ENCODE assay signal across 18 cellular contexts in genomic region chr1:155537193-155537592, GRCh38. TPM values are rescaled to one million over a fixed set of nuclear protein-coding genes. Genes with fewer than 3 reads are reported as not detected.
DNase-seq lines count a peak whose midpoint lies in the region; ATAC-seq, FAIRE-seq and TF ChIP-seq lines count a peak whose summit lies in the region.
"Had no signal": no experiment of that assay in that cellular context is flagged by ENCODE, and none has a peak within 500 bp of the region (broad histone marks: within the 10 kb centered on the region; RNA-seq: fewer than 3 reads in every experiment).

No MANE protein-coding gene starts in this region.

- H4K20me1 ChIP-seq in GM12878 (ENCODE audit: control insufficient read depth, insufficient read depth) (no peaks in the 10 kb centered on the region), hepatocyte (ENCODE audit: insufficient read depth, poor library complexity, severe bottlenecking) (peaks cover 89% of the 10 kb centered on the region)

- no peak overlapping the region for H3K4me3 ChIP-seq in heart right ventricle
- no peak overlapping the region for H3K4me3 ChIP-seq in right cardiac atrium (ENCODE audit: low read length)
- H3K4me3 ChIP-seq in GM12878, result no peak overlapping the region
- H3K4me3 ChIP-seq in hepatocyte, result no peak overlapping the region
- H3K4me3 ChIP-seq: breast epithelium, mucosa of descending colon, thyroid gland had no signal

- 88% methylated on average over 4 of the region's 4 CpGs for WGBS in heart right ventricle, 2 donors
- 82% methylated on average over 4 of the region's 4 CpGs for WGBS in right cardiac atrium
- WGBS in GM12878 (ENCODE audit: insufficient coverage, insufficient replicate concordance, low lambda C conversion rate, missing lambda C conversion rate), result 25% methylated on average over 4 of the region's 4 CpGs
- WGBS in hepatocyte (ENCODE audit: low lambda C conversion rate, missing lambda C conversion rate), result 87% methylated on average over 4 of the region's 4 CpGs

- in situ Hi-C loops in GM12878 (cut with MboI), result no loop called here

- no peak for FAIRE-seq in GM12878 (lab: Jason Lieb, UNC)

- H2AFZ ChIP-seq in GM12878 (ENCODE audit: control insufficient read depth, low read depth, low read length), result no peak overlapping the region
- H2AFZ ChIP-seq in hepatocyte, result no peak overlapping the region

- TF ChIP-seq CTCF in heart right ventricle (IDR thresholded peaks at IDR 0.05), result no peak
- no peak for TF ChIP-seq CTCF in GM12878 (IDR thresholded peaks at IDR 0.05 in 2 of 3, conservative IDR thresholded peaks at IDR 0.05 in 1 of 3; ENCODE audit: control insufficient read depth in 2 of 3, extremely low read depth in 1 of 3, insufficient read depth in 1 of 3, low read depth in 3 of 3, low read length in 3 of 3)
- TF ChIP-seq CTCF in hepatocyte (IDR thresholded peaks at IDR 0.05; ENCODE audit: poor library complexity), result no peak
- TF ChIP-seq CTCF in MCF 10A (IDR thresholded peaks at IDR 0.05; ENCODE audit: unreplicated experiment), result no peak

- RAD21 ChIA-PET in GM12878 (lab: Charles Lee; ENCODE audit: unreplicated experiment), result interaction anchor here (1.1 to 2.2 kb wide), 4 partner anchors 9 to 37 kb away, joined by 3 to 23 read pairs (median 6); no protein-coding TSS in a partner anchor

- peak overlapping the region in 6 of 10 donors; percentile 26 to 84 (median 69) for H3K27ac ChIP-seq in heart right ventricle
- no peak overlapping the region for H3K27ac ChIP-seq in right cardiac atrium (ENCODE audit: low read length)
- peak overlapping the region; percentile 45 for H3K27ac ChIP-seq in GM12878 (ENCODE audit: control insufficient read depth, insufficient read depth)
- no peak overlapping the region for H3K27ac ChIP-seq in hepatocyte

- no peak overlapping the region for H3K4me3 Mint-ChIP-seq in T-cell
- no peak overlapping the region for H3K4me3 Mint-ChIP-seq in stimulated activated memory B cell treated with anti-CD40 and anti-IgM and Interleukin-4, amounts not matched to agents 10 μg/mL and 1 μg/mL and 100 μg/mL, for 72 hours
- H3K4me3 Mint-ChIP-seq in MCF 10A (ENCODE audit: unreplicated experiment), result no peak overlapping the region

- TF ChIP-seq POLR2A in GM12878 (IDR thresholded peaks at IDR 0.05; ENCODE audit: low read depth, low read length), result no peak

- no peak for TF ChIP-seq EP300 in GM12878 (IDR thresholded peaks at IDR 0.05; ENCODE audit: borderline replicate concordance in 1 of 2, control insufficient read depth in 1 of 2, low read depth in 2 of 2, low read length in 2 of 2)

- no peaks in the 10 kb centered on the region for H3K9me2 ChIP-seq in hepatocyte (replicated peaks; ENCODE audit: insufficient read depth)

- H3K9me3 ChIP-seq in heart right ventricle (no peaks in the 10 kb centered on the region), right cardiac atrium (ENCODE audit: control insufficient read depth, low read length) (no peaks in the 10 kb centered on the region), GM12878 (replicated peaks; ENCODE audit: control insufficient read depth, insufficient read depth, low read length) (no peaks in the 10 kb centered on the region; the same call in 2 of the 3 replicates), hepatocyte (ENCODE audit: low read depth) (no peaks in the 10 kb centered on the region)
- H3K9me3 ChIP-seq: breast epithelium, mucosa of descending colon, thyroid gland had no signal

- H3K27ac Mint-ChIP-seq in T-cell, result peak overlapping the region; percentile 82 to 92
- peak overlapping the region; percentile 98 for H3K27ac Mint-ChIP-seq in stimulated activated memory B cell treated with anti-CD40 and anti-IgM and Interleukin-4, amounts not matched to agents 10 μg/mL and 1 μg/mL and 100 μg/mL, for 72 hours
- H3K27ac Mint-ChIP-seq in MCF 10A (ENCODE audit: low read depth, unreplicated experiment), result no peak overlapping the region

- DNase-seq in heart right ventricle (no peak), right cardiac atrium (no peak), T-cell (no peak), GM12878 (ENCODE audit: low read depth, low spot score) (no peak), hepatocyte (ENCODE audit: low spot score) (no peak), MCF 10A (ENCODE audit: unreplicated experiment) (no peak)
- DNase-seq in activated CD4-positive, CD25-positive, alpha-beta regulatory T cell treated with anti-CD3 and anti-CD28 coated beads, Interleukin-2, amount 50 U/mL, for 72 hours, result no peak
- DNase-seq: activated gamma-delta T cell; DMS 273 treated with DMSO at 0.1 percent for 48 hours; H7; left cardiac atrium; mucosa of descending colon; NCI-H1930; Right ventricle myocardium superior; stimulated activated CD4-positive, alpha-beta T cell treated with anti-CD3 and anti-CD28 coated beads, Interleukin-4, amount 100 ng/mL, for 1 hour; thyroid gland had no signal

- ATAC-seq in heart right ventricle, result no peak
- ATAC-seq in right cardiac atrium, result no peak
- ATAC-seq in T-cell (replicated peaks in 1 of 4), result no peak
- no peak for ATAC-seq in GM12878
- ATAC-seq in stimulated activated memory B cell treated with anti-CD40 and anti-IgM and Interleukin-4, amounts not matched to agents 10 μg/mL and 1 μg/mL and 100 μg/mL, for 72 hours, result no peak

- CTCF ChIA-PET in T-cell (lab: Charles Lee), result no interaction called here
- CTCF ChIA-PET in GM12878 (lab: Yijun Ruan, JAX), result interaction anchor here (0.6 to 2.8 kb wide), 6 partner anchors 9 to 286 kb away, joined by 3 to 6 read pairs (median 3); no protein-coding TSS in a partner anchor
- CTCF ChIA-PET in MCF 10A (lab: Yijun Ruan, JAX), result interaction anchor here (0.6 to 1.0 kb wide), 3 partner anchors 11 to 35 kb away, joined by 3 to 4 read pairs (median 3); no protein-coding TSS in a partner anchor

- H3K4me1 Mint-ChIP-seq in T-cell, result peaks cover 70 to 84% (median 73%) of the 10 kb centered on the region in 3 donors
- peaks cover 70% of the 10 kb centered on the region for H3K4me1 Mint-ChIP-seq in stimulated activated memory B cell treated with anti-CD40 and anti-IgM and Interleukin-4, amounts not matched to agents 10 μg/mL and 1 μg/mL and 100 μg/mL, for 72 hours
- peaks cover 35% of the 10 kb centered on the region for H3K4me1 Mint-ChIP-seq in MCF 10A (ENCODE audit: insufficient read depth, unreplicated experiment)

- POLR2A ChIA-PET in T-cell (lab: Charles Lee) (no interaction called here), GM12878 (lab: Charles Lee) (interaction anchor here (0.7 to 2.2 kb wide), 4 partner anchors 9 to 36 kb away, joined by 3 to 9 read pairs (median 3); no protein-coding TSS in a partner anchor), MCF 10A (lab: Yijun Ruan, JAX) (interaction anchor here (0.7 to 1.7 kb wide), 3 partner anchors 9 to 26 kb away, joined by 3 to 6 read pairs (median 4); partner anchors contain the start of gene ASH1L)

- H3K36me3 ChIP-seq in heart right ventricle, result peaks cover 0 to 4% (median 0%) of the 10 kb centered on the region in 9 donors
- H3K36me3 ChIP-seq in GM12878 (ENCODE audit: control insufficient read depth in 2 of 2, insufficient read depth in 2 of 2, low read length in 1 of 2), result peaks cover 3% of the 10 kb centered on the region in 2 experiments; a peak in 1 of 4 replicates
- H3K36me3 ChIP-seq in hepatocyte (replicated peaks; ENCODE audit: insufficient read depth, low read depth), result no peaks in the 10 kb centered on the region
- H3K36me3 ChIP-seq: breast epithelium, thyroid gland had no signal

- H3K27me3 ChIP-seq in heart right ventricle, result no peaks in the 10 kb centered on the region
- H3K27me3 ChIP-seq in right cardiac atrium (ENCODE audit: control insufficient read depth, insufficient read depth), result no peaks in the 10 kb centered on the region
- no peaks in the 10 kb centered on the region for H3K27me3 ChIP-seq in GM12878 (replicated peaks in 1 of 2; ENCODE audit: control insufficient read depth in 2 of 2, insufficient read depth in 2 of 2, low read length in 1 of 2)
- no peaks in the 10 kb centered on the region for H3K27me3 ChIP-seq in hepatocyte
- H3K27me3 ChIP-seq: breast epithelium, thyroid gland had no signal

- BruUV-seq in GM12878 (replicated peaks; lab: Mats Ljungman, UMichigan), result no TSS peak
- no TSS peak for BruUV-seq in MCF 10A (replicated peaks; lab: Mats Ljungman, UMichigan)

- TF ChIP-seq RAD21 in GM12878 (IDR thresholded peaks at IDR 0.05; ENCODE audit: insufficient read depth, low read depth, low read length), result no peak

- intact Hi-C loops in heart right ventricle (cut with DNase I), result no loop called here
- intact Hi-C loops in right cardiac atrium (cut with DNase I), result no loop called here
- intact Hi-C loops in GM12878 (cut with micrococcal nuclease; ENCODE audit: unreplicated experiment), result no loop called here
- intact Hi-C loops in MCF 10A (cut with micrococcal nuclease), result no loop called here

- peak overlapping the region; percentile 71; the same call in 1 of the 2 replicates for H3K4me2 ChIP-seq in GM12878 (ENCODE audit: control insufficient read depth, insufficient read depth)
- no peak overlapping the region for H3K4me2 ChIP-seq in hepatocyte

- SMC1A ChIA-PET in GM12878 (lab: Charles Lee; ENCODE audit: uncharacterized antibody, unreplicated experiment), result interaction anchor here (1.2 to 3.4 kb wide), 5 partner anchors 9 to 37 kb away, joined by 3 to 14 read pairs (median 8); partner anchors contain the start of gene ASH1L

- no peaks in the 10 kb centered on the region for H3K9me3 Mint-ChIP-seq in T-cell
- H3K9me3 Mint-ChIP-seq in stimulated activated memory B cell treated with anti-CD40 and anti-IgM and Interleukin-4, amounts not matched to agents 10 μg/mL and 1 μg/mL and 100 μg/mL, for 72 hours, result no peaks in the 10 kb centered on the region
- H3K9me3 Mint-ChIP-seq in MCF 10A (ENCODE audit: unreplicated experiment), result peaks cover 12% of the 10 kb centered on the region

- H3K36me3 Mint-ChIP-seq in T-cell (peaks cover 10% of the 10 kb centered on the region), MCF 10A (ENCODE audit: insufficient read depth, unreplicated experiment) (peaks cover 14% of the 10 kb centered on the region)
- H3K36me3 Mint-ChIP-seq in stimulated activated memory B cell treated with anti-CD40 and anti-IgM and Interleukin-4, amounts not matched to agents 10 μg/mL and 1 μg/mL and 100 μg/mL, for 72 hours, result peaks cover 21% of the 10 kb centered on the region

- H3K27me3 Mint-ChIP-seq in T-cell (no peaks in the 10 kb centered on the region), MCF 10A (ENCODE audit: insufficient read depth, unreplicated experiment) (no peaks in the 10 kb centered on the region)
- no peaks in the 10 kb centered on the region for H3K27me3 Mint-ChIP-seq in stimulated activated memory B cell treated with anti-CD40 and anti-IgM and Interleukin-4, amounts not matched to agents 10 μg/mL and 1 μg/mL and 100 μg/mL, for 72 hours

- no peak overlapping the region for H3K9ac ChIP-seq in GM12878 (ENCODE audit: control insufficient read depth, insufficient read depth, low read length)

- peaks cover 0 to 87% (median 66%) of the 10 kb centered on the region in 9 donors for H3K4me1 ChIP-seq in heart right ventricle
- H3K4me1 ChIP-seq in right cardiac atrium (ENCODE audit: control insufficient read depth, insufficient read depth, low read length), result peaks cover 10% of the 10 kb centered on the region
- peaks cover 28% of the 10 kb centered on the region for H3K4me1 ChIP-seq in GM12878 (ENCODE audit: control insufficient read depth, insufficient read depth, low read length)
- H3K4me1 ChIP-seq in hepatocyte (ENCODE audit: insufficient read depth), result peaks cover 11% of the 10 kb centered on the region
- H3K4me1 ChIP-seq: breast epithelium had no signal

- H3K79me2 ChIP-seq in GM12878 (ENCODE audit: control insufficient read depth, insufficient read depth, low read length), result peaks cover 89% of the 10 kb centered on the region
- H3K79me2 ChIP-seq in hepatocyte, result peaks cover 100% of the 10 kb centered on the region

RNA-seq across cellular contexts. Expression of gene ASH1L, which starts 25.4 kb away (rescaled TPM):
- 10 to 100 TPM; 42.0 to 56.8 (median 48.2) TPM for total RNA-seq in heart right ventricle
- 10 to 100 TPM in 1 of 2 donors, 1 to 10 TPM in 1; 5.1 to 10.9 TPM for polyA plus RNA-seq in heart right ventricle
- total RNA-seq in right cardiac atrium, result 10 to 100 TPM; 47.8 to 57.7 (median 50.4) TPM
- polyA plus RNA-seq in right cardiac atrium, result 11.3 TPM
- 100 to 1,000 TPM in 1 of 5 donors, 10 to 100 TPM in 4; 78.0 to 105 (median 81.1) TPM for total RNA-seq in T-cell
- total RNA-seq in GM12878 (2013; cell fraction: nucleolus; rRNA removed), result 299 TPM in 2 replicates
- 14.7 and 17.2 TPM in 2 replicates for total RNA-seq in GM12878 (2014; rRNA removed)
- 22.0 and 22.6 TPM in 2 replicates for total RNA-seq in GM12878 (2014; rRNA removed; fragmentation: Illumina TruSeq; extraction: Trizol)
- 23.9 and 24.5 TPM in 2 replicates for total RNA-seq in GM12878 (2021)
- 6.9 TPM for polyA plus RNA-seq in GM12878 (2011; ENCODE audit: low read depth)
- polyA plus RNA-seq in GM12878 (2011; rRNA removed), result 22.2 and 22.4 TPM in 2 replicates
- polyA plus RNA-seq in GM12878 (2011; cell fraction: cytosol; rRNA removed), result 16.5 and 22.0 TPM in 2 replicates
- 51.5 and 53.8 TPM in 2 replicates for polyA plus RNA-seq in GM12878 (2011; cell fraction: nucleus; rRNA removed)
- polyA plus RNA-seq in GM12878 (2012), result 10.7 and 11.1 TPM in 2 replicates
- 15.9 and 16.8 TPM in 2 replicates for polyA plus RNA-seq in GM12878 (2014; fragmentation: Illumina TruSeq; extraction: Trizol)
- 1 to 10 TPM; 1.7 to 5.9 TPM for polyA plus RNA-seq in GM12878 (2014; fragmentation: Nextera tagmentation; extraction: Ambion mirVana)
- polyA plus RNA-seq in GM12878 (2014; rRNA removed), result 11.3 and 12.1 TPM in 2 replicates
- 10 to 100 TPM; 17.3 to 18.6 TPM for polyA plus RNA-seq in GM12878 (2016; fragmentation: Nextera tagmentation; extraction: Ambion mirVana)
- polyA minus RNA-seq in GM12878 (2011; rRNA and poly(A)+ RNA removed), result 64.2 and 66.3 TPM in 2 replicates
- 20.3 and 20.7 TPM in 2 replicates for polyA minus RNA-seq in GM12878 (2011; cell fraction: cytosol; rRNA and poly(A)+ RNA removed)
- polyA minus RNA-seq in GM12878 (2011; cell fraction: nucleus; rRNA and poly(A)+ RNA removed), result 61.3 and 90.6 TPM in 2 replicates
- 30.6 and 32.0 TPM in 2 replicates for total RNA-seq in hepatocyte
- 14.5 and 22.4 TPM in 2 replicates for polyA plus RNA-seq in hepatocyte
- total RNA-seq in MCF 10A (2022), result 59.1 and 66.8 TPM in 2 replicates

Comparison
In these comparisons a context has a peak if more than half of its experiments do, and no peak if none do; other contexts are left out.
1. H3K27ac ChIP-seq: peak in heart right ventricle (6 of 10) and GM12878 (single experiment); none in right cardiac atrium (single experiment) and hepatocyte (single experiment).
2. CTCF ChIA-PET loops: an anchor here in GM12878 (0.6 to 2.8 kb wide) and MCF 10A (0.6 to 1.0 kb wide); none called in T-cell.
3. POLR2A ChIA-PET loops: an anchor here in GM12878 (0.7 to 2.2 kb wide) and MCF 10A (0.7 to 1.7 kb wide); none called in T-cell.